In the genomic region with DNA sequence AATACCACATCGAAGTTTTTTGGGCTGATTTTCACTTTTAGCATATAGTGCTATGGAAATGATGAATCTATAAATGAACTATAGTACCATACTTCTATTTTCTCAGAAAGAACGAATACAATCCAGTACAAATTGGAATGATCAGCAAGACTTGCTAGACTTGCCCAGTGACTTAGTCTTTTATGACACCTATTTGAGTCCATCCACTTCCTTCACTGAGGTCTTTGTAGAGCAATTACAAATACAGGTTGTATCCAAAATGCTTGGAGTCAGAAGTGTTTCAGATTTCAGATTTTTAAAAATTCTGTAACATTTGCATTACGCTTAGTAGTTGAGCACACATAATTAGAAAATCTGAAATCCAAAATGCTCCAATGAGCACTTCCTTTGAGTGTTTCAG, we compare ENCODE assay signal across 12 cellular contexts.
DNase-seq lines count a peak whose midpoint lies in the region; ATAC-seq and TF ChIP-seq lines count a peak whose summit lies in the region.
"Had no signal": no experiment of that assay in that cellular context is flagged by ENCODE, and none has a peak within 500 bp of the region (broad histone marks: within the 10 kb centered on the region; RNA-seq: fewer than 3 reads in every experiment).

No MANE protein-coding gene starts in this region.

- H3K27me3 Mint-ChIP-seq in activated CD4-positive, alpha-beta T cell treated with anti-CD3 and anti-CD28 coated beads for 36 hours, result no peaks in the 10 kb centered on the region

- POLR2A ChIA-PET in activated CD4-positive, alpha-beta T cell treated with anti-CD3 and anti-CD28 coated beads for 36 hours (lab: Charles Lee), result no interaction called here
- POLR2A ChIA-PET in RWPE1 (lab: Yijun Ruan, JAX; ENCODE audit: low non-redundant PET), result no interaction called here

- peak overlapping the region; percentile 92 for H3K27ac ChIP-seq in RWPE1

- TF ChIP-seq CTCF in RWPE1 (conservative IDR thresholded peaks at IDR 0.05; ENCODE audit: low read depth) (no peak), epithelial cell of esophagus (IDR thresholded peaks at IDR 0.05; ENCODE audit: insufficient read depth, low read depth, low read length, missing control alignments) (no peak)

- H3K4me1 Mint-ChIP-seq in activated CD4-positive, alpha-beta T cell treated with anti-CD3 and anti-CD28 coated beads for 36 hours, result peaks cover 69% of the 10 kb centered on the region
- peaks cover 40% of the 10 kb centered on the region for H3K4me1 Mint-ChIP-seq in stimulated activated effector memory CD8-positive, alpha-beta T cell treated with anti-CD3 and anti-CD28 coated beads, Interleukin-12 subunit alpha, Interleukin-12 subunit beta, amount 100 ng/mL, for 72 hours

- H3K36me3 Mint-ChIP-seq in activated CD4-positive, alpha-beta T cell treated with anti-CD3 and anti-CD28 coated beads for 36 hours (ENCODE audit: low read depth), result peaks cover 5% of the 10 kb centered on the region
- peaks cover 5% of the 10 kb centered on the region for H3K36me3 Mint-ChIP-seq in stimulated activated effector memory CD8-positive, alpha-beta T cell treated with anti-CD3 and anti-CD28 coated beads, Interleukin-12 subunit alpha, Interleukin-12 subunit beta, amount 100 ng/mL, for 72 hours

- no peak for DNase-seq in activated CD4-positive, alpha-beta T cell treated with anti-CD3 and anti-CD28 coated beads for 36 hours
- no peak for DNase-seq in activated CD4-positive, alpha-beta T cell treated with anti-CD3 and anti-CD28 coated beads for 48 hours
- no peak for DNase-seq in RWPE1 (ENCODE audit: low spot score)
- peak; percentile 66 for DNase-seq in epithelial cell of esophagus (ENCODE audit: low read depth)
- no peak for DNase-seq in stimulated activated effector memory CD8-positive, alpha-beta T cell treated with anti-CD3 and anti-CD28 coated beads, Interleukin-12 subunit alpha, Interleukin-12 subunit beta, amount 100 ng/mL, for 72 hours (ENCODE audit: low spot score in 2 of 2)
- no peak for DNase-seq in SKM-1 (lab: John Stamatoyannopoulos, UW; ENCODE audit: unreplicated experiment)
- no peak for DNase-seq in OCI-M2 (lab: John Stamatoyannopoulos, UW; ENCODE audit: unreplicated experiment)
- DNase-seq in hippocampal formation (lab: John Stamatoyannopoulos, UW), result no peak
- DNase-seq: foreskin keratinocyte, GF-D8, HCEC 1CT, NCI-H748 treated with DMSO at 0.1 percent for 48 hours had no signal

- no peaks in the 10 kb centered on the region for H3K9me3 Mint-ChIP-seq in activated CD4-positive, alpha-beta T cell treated with anti-CD3 and anti-CD28 coated beads for 36 hours (ENCODE audit: low read depth)
- H3K9me3 Mint-ChIP-seq in stimulated activated effector memory CD8-positive, alpha-beta T cell treated with anti-CD3 and anti-CD28 coated beads, Interleukin-12 subunit alpha, Interleukin-12 subunit beta, amount 100 ng/mL, for 72 hours, result no peaks in the 10 kb centered on the region

- no peak for ATAC-seq in activated CD4-positive, alpha-beta T cell treated with anti-CD3 and anti-CD28 coated beads for 36 hours
- no peak for ATAC-seq in stimulated activated effector memory CD8-positive, alpha-beta T cell treated with anti-CD3 and anti-CD28 coated beads, Interleukin-12 subunit alpha, Interleukin-12 subunit beta, amount 100 ng/mL, for 72 hours

- CTCF ChIA-PET in activated CD4-positive, alpha-beta T cell treated with anti-CD3 and anti-CD28 coated beads for 36 hours (lab: Charles Lee), result interaction anchor here (1.5 to 1.6 kb wide), 2 partner anchors 9 to 15 kb away, joined by 4 to 5 read pairs; no protein-coding TSS in a partner anchor
- CTCF ChIA-PET in RWPE1 (lab: Yijun Ruan, JAX), result no interaction called here

- no peak overlapping the region for H3K4me3 ChIP-seq in epithelial cell of esophagus (ENCODE audit: low read length)

- H3K4me3 Mint-ChIP-seq in activated CD4-positive, alpha-beta T cell treated with anti-CD3 and anti-CD28 coated beads for 36 hours, result no peak overlapping the region
- H3K4me3 Mint-ChIP-seq in stimulated activated effector memory CD8-positive, alpha-beta T cell treated with anti-CD3 and anti-CD28 coated beads, Interleukin-12 subunit alpha, Interleukin-12 subunit beta, amount 100 ng/mL, for 72 hours, result peak overlapping the region; percentile 40

- H3K27ac Mint-ChIP-seq in activated CD4-positive, alpha-beta T cell treated with anti-CD3 and anti-CD28 coated beads for 36 hours, result peak overlapping the region; percentile 61
- H3K27ac Mint-ChIP-seq in stimulated activated effector memory CD8-positive, alpha-beta T cell treated with anti-CD3 and anti-CD28 coated beads, Interleukin-12 subunit alpha, Interleukin-12 subunit beta, amount 100 ng/mL, for 72 hours, result peak overlapping the region; percentile 68

- intact Hi-C loops in activated CD4-positive, alpha-beta T cell treated with anti-CD3 and anti-CD28 coated beads for 36 hours (cut with DNase I, micrococcal nuclease), result loop anchor here in 1 of 2 experiments (2.0 kb wide), 1 partner anchor 31 kb away; no protein-coding TSS in a partner anchor
